In the genomic region with DNA sequence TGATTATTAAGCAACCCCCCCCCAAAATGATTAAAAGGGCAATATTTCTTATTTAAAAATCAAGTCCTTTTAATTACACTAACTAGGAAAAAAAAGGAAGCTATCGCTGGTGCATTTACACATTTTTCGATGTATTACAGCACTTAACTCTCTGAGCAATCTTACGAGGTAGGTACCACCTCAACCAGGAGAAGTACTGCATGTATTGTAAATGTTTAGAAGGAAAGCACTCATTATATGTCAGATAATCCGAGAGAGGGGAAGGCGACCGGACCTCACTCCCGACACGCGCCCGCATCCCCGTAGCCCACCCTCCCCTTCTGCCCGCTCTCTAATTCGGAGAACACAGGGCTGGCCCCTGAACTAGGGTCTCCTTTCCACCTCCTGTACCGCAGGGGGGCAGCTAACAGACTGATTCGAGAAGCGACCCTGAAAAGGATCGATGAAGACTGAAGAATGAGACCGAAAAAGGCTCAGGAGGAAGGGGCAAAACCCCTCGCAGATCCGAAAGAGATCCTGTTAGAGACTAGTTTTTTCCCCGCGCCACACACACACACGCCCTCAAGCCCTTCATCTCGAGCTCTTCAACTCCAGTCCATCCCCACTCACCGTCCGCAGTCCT, we compare ENCODE assay signal across 1 cellular context.
TF ChIP-seq lines count a peak whose summit lies in the region.

No MANE protein-coding gene starts in this region.

TF ChIP-seq in HEK293, 187 proteins besides CTCF, POLR2A, EP300 and RAD21 (continued from another document and continues in another):
- TF ChIP-seq, protein P1, sequence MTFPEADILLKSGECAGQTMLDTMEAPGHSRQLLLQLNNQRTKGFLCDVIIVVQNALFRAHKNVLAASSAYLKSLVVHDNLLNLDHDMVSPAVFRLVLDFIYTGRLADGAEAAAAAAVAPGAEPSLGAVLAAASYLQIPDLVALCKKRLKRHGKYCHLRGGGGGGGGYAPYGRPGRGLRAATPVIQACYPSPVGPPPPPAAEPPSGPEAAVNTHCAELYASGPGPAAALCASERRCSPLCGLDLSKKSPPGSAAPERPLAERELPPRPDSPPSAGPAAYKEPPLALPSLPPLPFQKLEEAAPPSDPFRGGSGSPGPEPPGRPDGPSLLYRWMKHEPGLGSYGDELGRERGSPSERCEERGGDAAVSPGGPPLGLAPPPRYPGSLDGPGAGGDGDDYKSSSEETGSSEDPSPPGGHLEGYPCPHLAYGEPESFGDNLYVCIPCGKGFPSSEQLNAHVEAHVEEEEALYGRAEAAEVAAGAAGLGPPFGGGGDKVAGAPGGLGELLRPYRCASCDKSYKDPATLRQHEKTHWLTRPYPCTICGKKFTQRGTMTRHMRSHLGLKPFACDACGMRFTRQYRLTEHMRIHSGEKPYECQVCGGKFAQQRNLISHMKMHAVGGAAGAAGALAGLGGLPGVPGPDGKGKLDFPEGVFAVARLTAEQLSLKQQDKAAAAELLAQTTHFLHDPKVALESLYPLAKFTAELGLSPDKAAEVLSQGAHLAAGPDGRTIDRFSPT (tag by site-specific recombination; IDR thresholded peaks at IDR 0.05): no peak
- TF ChIP-seq ZXDB (tag by site-specific recombination; IDR thresholded peaks at IDR 0.05): peak; percentile 87
- TF ChIP-seq ZNF10 (tag by site-specific recombination; IDR thresholded peaks at IDR 0.05): no peak
- TF ChIP-seq ZNF558 (tag by site-specific recombination; IDR thresholded peaks at IDR 0.05): 0 out of 2 replicates have a peak, but pooled peaks have one; percentile 16
- TF ChIP-seq, protein P2, sequence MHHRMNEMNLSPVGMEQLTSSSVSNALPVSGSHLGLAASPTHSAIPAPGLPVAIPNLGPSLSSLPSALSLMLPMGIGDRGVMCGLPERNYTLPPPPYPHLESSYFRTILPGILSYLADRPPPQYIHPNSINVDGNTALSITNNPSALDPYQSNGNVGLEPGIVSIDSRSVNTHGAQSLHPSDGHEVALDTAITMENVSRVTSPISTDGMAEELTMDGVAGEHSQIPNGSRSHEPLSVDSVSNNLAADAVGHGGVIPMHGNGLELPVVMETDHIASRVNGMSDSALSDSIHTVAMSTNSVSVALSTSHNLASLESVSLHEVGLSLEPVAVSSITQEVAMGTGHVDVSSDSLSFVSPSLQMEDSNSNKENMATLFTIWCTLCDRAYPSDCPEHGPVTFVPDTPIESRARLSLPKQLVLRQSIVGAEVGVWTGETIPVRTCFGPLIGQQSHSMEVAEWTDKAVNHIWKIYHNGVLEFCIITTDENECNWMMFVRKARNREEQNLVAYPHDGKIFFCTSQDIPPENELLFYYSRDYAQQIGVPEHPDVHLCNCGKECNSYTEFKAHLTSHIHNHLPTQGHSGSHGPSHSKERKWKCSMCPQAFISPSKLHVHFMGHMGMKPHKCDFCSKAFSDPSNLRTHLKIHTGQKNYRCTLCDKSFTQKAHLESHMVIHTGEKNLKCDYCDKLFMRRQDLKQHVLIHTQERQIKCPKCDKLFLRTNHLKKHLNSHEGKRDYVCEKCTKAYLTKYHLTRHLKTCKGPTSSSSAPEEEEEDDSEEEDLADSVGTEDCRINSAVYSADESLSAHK (tag by site-specific recombination; IDR thresholded peaks at IDR 0.05): 0 out of 2 replicates have a peak, but pooled peaks have one; percentile 10
- no peak; the same call in 1 of the 2 replicates for TF ChIP-seq EGR2 (tag by site-specific recombination; IDR thresholded peaks at IDR 0.05; ENCODE audit: low read depth)
- TF ChIP-seq, protein P3, sequence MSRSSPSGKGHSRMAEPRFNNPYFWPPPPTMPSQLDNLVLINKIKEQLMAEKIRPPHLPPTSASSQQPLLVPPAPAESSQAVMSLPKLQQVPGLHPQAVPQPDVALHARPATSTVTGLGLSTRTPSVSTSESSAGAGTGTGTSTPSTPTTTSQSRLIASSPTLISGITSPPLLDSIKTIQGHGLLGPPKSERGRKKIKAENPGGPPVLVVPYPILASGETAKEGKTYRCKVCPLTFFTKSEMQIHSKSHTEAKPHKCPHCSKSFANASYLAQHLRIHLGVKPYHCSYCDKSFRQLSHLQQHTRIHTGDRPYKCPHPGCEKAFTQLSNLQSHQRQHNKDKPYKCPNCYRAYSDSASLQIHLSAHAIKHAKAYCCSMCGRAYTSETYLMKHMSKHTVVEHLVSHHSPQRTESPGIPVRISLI (tag by site-specific recombination; IDR thresholded peaks at IDR 0.05): no peak
- no peak for TF ChIP-seq ZNF211 (tag by site-specific recombination; IDR thresholded peaks at IDR 0.05; ENCODE audit: low read depth)
- no peak for TF ChIP-seq ZNF837 (tag by site-specific recombination; IDR thresholded peaks at IDR 0.05)
- TF ChIP-seq ZNF324 (tag by site-specific recombination; IDR thresholded peaks at IDR 0.05): no peak
- TF ChIP-seq ZBTB20 (tag by site-specific recombination; IDR thresholded peaks at IDR 0.05): no peak
- no peak for TF ChIP-seq SALL2 (tag by site-specific recombination; IDR thresholded peaks at IDR 0.05; ENCODE audit: borderline replicate concordance)
- no peak for TF ChIP-seq TRIM28 (IDR thresholded peaks at IDR 0.05; ENCODE audit: borderline replicate concordance, low read length)
- 0 out of 2 replicates have a peak, but pooled peaks have one; percentile 47 for TF ChIP-seq ZFHX2 (tag by site-specific recombination; conservative IDR thresholded peaks at IDR 0.05)
- no peak for TF ChIP-seq KLF16 (tag by site-specific recombination; IDR thresholded peaks at IDR 0.05)
- TF ChIP-seq HOXA7 (CRISPR knock-in tag; IDR thresholded peaks at IDR 0.05; ENCODE audit: borderline replicate concordance): no peak
- TF ChIP-seq, protein P4, sequence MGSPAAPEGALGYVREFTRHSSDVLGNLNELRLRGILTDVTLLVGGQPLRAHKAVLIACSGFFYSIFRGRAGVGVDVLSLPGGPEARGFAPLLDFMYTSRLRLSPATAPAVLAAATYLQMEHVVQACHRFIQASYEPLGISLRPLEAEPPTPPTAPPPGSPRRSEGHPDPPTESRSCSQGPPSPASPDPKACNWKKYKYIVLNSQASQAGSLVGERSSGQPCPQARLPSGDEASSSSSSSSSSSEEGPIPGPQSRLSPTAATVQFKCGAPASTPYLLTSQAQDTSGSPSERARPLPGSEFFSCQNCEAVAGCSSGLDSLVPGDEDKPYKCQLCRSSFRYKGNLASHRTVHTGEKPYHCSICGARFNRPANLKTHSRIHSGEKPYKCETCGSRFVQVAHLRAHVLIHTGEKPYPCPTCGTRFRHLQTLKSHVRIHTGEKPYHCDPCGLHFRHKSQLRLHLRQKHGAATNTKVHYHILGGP (tag by site-specific recombination; IDR thresholded peaks at IDR 0.05): no peak
- no peak for TF ChIP-seq ZNF416 (tag by site-specific recombination; IDR thresholded peaks at IDR 0.05)
- TF ChIP-seq, protein P5, sequence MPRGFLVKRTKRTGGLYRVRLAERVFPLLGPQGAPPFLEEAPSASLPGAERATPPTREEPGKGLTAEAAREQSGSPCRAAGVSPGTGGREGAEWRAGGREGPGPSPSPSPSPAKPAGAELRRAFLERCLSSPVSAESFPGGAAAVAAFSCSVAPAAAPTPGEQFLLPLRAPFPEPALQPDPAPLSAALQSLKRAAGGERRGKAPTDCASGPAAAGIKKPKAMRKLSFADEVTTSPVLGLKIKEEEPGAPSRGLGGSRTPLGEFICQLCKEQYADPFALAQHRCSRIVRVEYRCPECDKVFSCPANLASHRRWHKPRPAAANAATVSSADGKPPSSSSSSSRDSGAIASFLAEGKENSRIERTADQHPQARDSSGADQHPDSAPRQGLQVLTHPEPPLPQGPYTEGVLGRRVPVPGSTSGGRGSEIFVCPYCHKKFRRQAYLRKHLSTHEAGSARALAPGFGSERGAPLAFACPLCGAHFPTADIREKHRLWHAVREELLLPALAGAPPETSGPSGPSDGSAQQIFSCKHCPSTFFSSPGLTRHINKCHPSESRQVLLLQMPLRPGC (tag by site-specific recombination; IDR thresholded peaks at IDR 0.05): no peak
- no peak for TF ChIP-seq ZNF157 (tag by site-specific recombination; IDR thresholded peaks at IDR 0.05)
- TF ChIP-seq, protein P6, sequence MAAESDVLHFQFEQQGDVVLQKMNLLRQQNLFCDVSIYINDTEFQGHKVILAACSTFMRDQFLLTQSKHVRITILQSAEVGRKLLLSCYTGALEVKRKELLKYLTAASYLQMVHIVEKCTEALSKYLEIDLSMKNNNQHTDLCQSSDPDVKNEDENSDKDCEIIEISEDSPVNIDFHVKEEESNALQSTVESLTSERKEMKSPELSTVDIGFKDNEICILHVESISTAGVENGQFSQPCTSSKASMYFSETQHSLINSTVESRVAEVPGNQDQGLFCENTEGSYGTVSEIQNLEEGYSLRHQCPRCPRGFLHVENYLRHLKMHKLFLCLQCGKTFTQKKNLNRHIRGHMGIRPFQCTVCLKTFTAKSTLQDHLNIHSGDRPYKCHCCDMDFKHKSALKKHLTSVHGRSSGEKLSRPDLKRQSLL (tag by site-specific recombination; IDR thresholded peaks at IDR 0.05): no peak
- no peak for TF ChIP-seq GFI1B (tag by site-specific recombination; IDR thresholded peaks at IDR 0.05)
- TF ChIP-seq, protein P7, sequence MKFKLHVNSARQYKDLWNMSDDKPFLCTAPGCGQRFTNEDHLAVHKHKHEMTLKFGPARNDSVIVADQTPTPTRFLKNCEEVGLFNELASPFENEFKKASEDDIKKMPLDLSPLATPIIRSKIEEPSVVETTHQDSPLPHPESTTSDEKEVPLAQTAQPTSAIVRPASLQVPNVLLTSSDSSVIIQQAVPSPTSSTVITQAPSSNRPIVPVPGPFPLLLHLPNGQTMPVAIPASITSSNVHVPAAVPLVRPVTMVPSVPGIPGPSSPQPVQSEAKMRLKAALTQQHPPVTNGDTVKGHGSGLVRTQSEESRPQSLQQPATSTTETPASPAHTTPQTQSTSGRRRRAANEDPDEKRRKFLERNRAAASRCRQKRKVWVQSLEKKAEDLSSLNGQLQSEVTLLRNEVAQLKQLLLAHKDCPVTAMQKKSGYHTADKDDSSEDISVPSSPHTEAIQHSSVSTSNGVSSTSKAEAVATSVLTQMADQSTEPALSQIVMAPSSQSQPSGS (tag by site-specific recombination; IDR thresholded peaks at IDR 0.05; ENCODE audit: low read depth): no peak
- peak; percentile 56; the same call in 1 of the 2 replicates for TF ChIP-seq ZNF341 (tag by site-specific recombination; IDR thresholded peaks at IDR 0.05; ENCODE audit: low read depth)
- TF ChIP-seq, protein P8, sequence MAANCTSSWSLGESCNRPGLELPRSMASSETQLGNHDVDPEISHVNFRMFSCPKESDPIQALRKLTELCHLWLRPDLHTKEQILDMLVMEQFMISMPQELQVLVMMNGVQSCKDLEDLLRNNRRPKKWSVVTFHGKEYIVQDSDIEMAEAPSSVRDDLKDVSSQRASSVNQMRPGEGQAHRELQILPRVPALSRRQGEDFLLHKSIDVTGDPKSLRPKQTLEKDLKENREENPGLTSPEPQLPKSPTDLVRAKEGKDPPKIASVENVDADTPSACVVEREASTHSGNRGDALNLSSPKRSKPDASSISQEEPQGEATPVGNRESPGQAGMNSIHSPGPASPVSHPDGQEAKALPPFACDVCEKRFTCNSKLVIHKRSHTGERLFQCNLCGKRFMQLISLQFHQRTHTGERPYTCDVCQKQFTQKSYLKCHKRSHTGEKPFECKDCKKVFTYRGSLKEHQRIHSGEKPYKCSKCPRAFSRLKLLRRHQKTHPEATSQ (tag by site-specific recombination; IDR thresholded peaks at IDR 0.05): no peak
- 0 out of 2 replicates have a peak, but pooled peaks have one; percentile 37 for TF ChIP-seq YY1 (tag by site-specific recombination; IDR thresholded peaks at IDR 0.05)
- TF ChIP-seq MZF1 (tag by site-specific recombination; IDR thresholded peaks at IDR 0.05; ENCODE audit: borderline replicate concordance): no peak; the same call in 1 of the 2 replicates
- TF ChIP-seq, protein P9, sequence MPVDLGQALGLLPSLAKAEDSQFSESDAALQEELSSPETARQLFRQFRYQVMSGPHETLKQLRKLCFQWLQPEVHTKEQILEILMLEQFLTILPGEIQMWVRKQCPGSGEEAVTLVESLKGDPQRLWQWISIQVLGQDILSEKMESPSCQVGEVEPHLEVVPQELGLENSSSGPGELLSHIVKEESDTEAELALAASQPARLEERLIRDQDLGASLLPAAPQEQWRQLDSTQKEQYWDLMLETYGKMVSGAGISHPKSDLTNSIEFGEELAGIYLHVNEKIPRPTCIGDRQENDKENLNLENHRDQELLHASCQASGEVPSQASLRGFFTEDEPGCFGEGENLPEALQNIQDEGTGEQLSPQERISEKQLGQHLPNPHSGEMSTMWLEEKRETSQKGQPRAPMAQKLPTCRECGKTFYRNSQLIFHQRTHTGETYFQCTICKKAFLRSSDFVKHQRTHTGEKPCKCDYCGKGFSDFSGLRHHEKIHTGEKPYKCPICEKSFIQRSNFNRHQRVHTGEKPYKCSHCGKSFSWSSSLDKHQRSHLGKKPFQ (tag by site-specific recombination; IDR thresholded peaks at IDR 0.05): no peak
- no peak for TF ChIP-seq ZNF560 (tag by site-specific recombination; IDR thresholded peaks at IDR 0.05; ENCODE audit: borderline replicate concordance)
- TF ChIP-seq SCRT1 (tag by site-specific recombination; IDR thresholded peaks at IDR 0.05; ENCODE audit: borderline replicate concordance): no peak
- no peak for TF ChIP-seq ZNF292 (tag by site-specific recombination; IDR thresholded peaks at IDR 0.05; ENCODE audit: borderline replicate concordance, low read depth)
- TF ChIP-seq, protein P10, sequence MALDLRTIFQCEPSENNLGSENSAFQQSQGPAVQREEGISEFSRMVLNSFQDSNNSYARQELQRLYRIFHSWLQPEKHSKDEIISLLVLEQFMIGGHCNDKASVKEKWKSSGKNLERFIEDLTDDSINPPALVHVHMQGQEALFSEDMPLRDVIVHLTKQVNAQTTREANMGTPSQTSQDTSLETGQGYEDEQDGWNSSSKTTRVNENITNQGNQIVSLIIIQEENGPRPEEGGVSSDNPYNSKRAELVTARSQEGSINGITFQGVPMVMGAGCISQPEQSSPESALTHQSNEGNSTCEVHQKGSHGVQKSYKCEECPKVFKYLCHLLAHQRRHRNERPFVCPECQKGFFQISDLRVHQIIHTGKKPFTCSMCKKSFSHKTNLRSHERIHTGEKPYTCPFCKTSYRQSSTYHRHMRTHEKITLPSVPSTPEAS (tag by site-specific recombination; IDR thresholded peaks at IDR 0.05): no peak
- TF ChIP-seq, protein P11, sequence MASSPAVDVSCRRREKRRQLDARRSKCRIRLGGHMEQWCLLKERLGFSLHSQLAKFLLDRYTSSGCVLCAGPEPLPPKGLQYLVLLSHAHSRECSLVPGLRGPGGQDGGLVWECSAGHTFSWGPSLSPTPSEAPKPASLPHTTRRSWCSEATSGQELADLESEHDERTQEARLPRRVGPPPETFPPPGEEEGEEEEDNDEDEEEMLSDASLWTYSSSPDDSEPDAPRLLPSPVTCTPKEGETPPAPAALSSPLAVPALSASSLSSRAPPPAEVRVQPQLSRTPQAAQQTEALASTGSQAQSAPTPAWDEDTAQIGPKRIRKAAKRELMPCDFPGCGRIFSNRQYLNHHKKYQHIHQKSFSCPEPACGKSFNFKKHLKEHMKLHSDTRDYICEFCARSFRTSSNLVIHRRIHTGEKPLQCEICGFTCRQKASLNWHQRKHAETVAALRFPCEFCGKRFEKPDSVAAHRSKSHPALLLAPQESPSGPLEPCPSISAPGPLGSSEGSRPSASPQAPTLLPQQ (tag by site-specific recombination; IDR thresholded peaks at IDR 0.05): peak; percentile 31; the same call in 1 of the 2 replicates
- no peak for TF ChIP-seq SCRT2 (tag by site-specific recombination; IDR thresholded peaks at IDR 0.05)
